10 cellular contexts compared by ENCODE assay signal in genomic region chr11:119376197-119376847, GRCh38. TPM values are rescaled to one million over a fixed set of nuclear protein-coding genes. Genes with fewer than 3 reads are reported as not detected.
DNase-seq lines count a peak whose midpoint lies in the region; ATAC-seq lines count a peak whose summit lies in the region.
"Had no signal": no experiment of that assay in that cellular context is flagged by ENCODE, and none has a peak within 500 bp of the region (broad histone marks: within the 10 kb centered on the region; RNA-seq: fewer than 3 reads in every experiment).

No MANE protein-coding gene starts in this region.

- H3K4me3 ChIP-seq in Karpas-422 (ENCODE audit: low read length) (no peak overlapping the region), adipocyte (ENCODE audit: low read length) (no peak overlapping the region), stomach smooth muscle (ENCODE audit: low read length in 2 of 2) (peak overlapping the region; percentile 17 to 59)

- H3K27ac ChIP-seq in Karpas-422 (ENCODE audit: low read length) (0 out of 2 replicates have a peak overlapping the region, but pooled peaks have one; percentile 13), stomach smooth muscle (ENCODE audit: low read length) (peak overlapping the region; percentile 98)

- H3K79me2 ChIP-seq in Karpas-422 (ENCODE audit: low read length): no peaks in the 10 kb centered on the region

- no peak overlapping the region for H3K9ac ChIP-seq in Karpas-422 (ENCODE audit: low read length)
- H3K9ac ChIP-seq in adipocyte (ENCODE audit: low read length): peak overlapping the region; percentile 7
- peak overlapping the region; percentile 60 to 76 for H3K9ac ChIP-seq in stomach smooth muscle (ENCODE audit: low read length in 2 of 2)

- DNase-seq in Karpas-422 (no peak), adipocyte (ENCODE audit: low read depth) (no peak), inferior parietal cortex (ENCODE audit: extremely low spot score) (peak; percentile 90), T1000 (lab: John Stamatoyannopoulos, UW) (no peak)

- H3K4me1 ChIP-seq in Karpas-422 (ENCODE audit: low read length) (peaks cover 87% of the 10 kb centered on the region), adipocyte (ENCODE audit: control insufficient read depth, insufficient read depth, low read length) (peaks cover 34% of the 10 kb centered on the region), stomach smooth muscle (ENCODE audit: control insufficient read depth, insufficient read depth, low read length) (peaks cover 69% of the 10 kb centered on the region)

- H3K9me2 ChIP-seq in Karpas-422 (replicated peaks; ENCODE audit: insufficient read depth, low read length): no peaks in the 10 kb centered on the region

- H3K27me3 ChIP-seq in Karpas-422 (ENCODE audit: low read length) (no peaks in the 10 kb centered on the region), adipocyte (replicated peaks; ENCODE audit: control insufficient read depth, insufficient read depth, low read length) (no peaks in the 10 kb centered on the region), stomach smooth muscle (ENCODE audit: control insufficient read depth in 1 of 2, insufficient read depth in 2 of 2, low read length in 2 of 2) (no peaks in the 10 kb centered on the region)

- no peak overlapping the region for H2AFZ ChIP-seq in Karpas-422 (ENCODE audit: low read length)

- ATAC-seq in GM18873 (IDR thresholded peaks at IDR 0.05; ENCODE audit: low FRiP score, unreplicated experiment) (no peak), HG02870 (IDR thresholded peaks at IDR 0.05; ENCODE audit: unreplicated experiment) (no peak), HG03457 (IDR thresholded peaks at IDR 0.05; ENCODE audit: unreplicated experiment) (no peak)
- ATAC-seq: stimulated activated effector memory CD8-positive, alpha-beta T cell treated with anti-CD3 and anti-CD28 coated beads, Interleukin-12 subunit alpha, Interleukin-12 subunit beta, amount 100 ng/mL, for 72 hours had no signal

- H3K36me3 ChIP-seq in Karpas-422 (ENCODE audit: insufficient read depth, low read length) (no peaks in the 10 kb centered on the region), adipocyte (ENCODE audit: control insufficient read depth, insufficient read depth, low read length, severe bottlenecking) (no peaks in the 10 kb centered on the region), stomach smooth muscle (ENCODE audit: control insufficient read depth in 2 of 2, insufficient read depth in 2 of 2, low read length in 2 of 2) (no peaks in the 10 kb centered on the region)

- H4K20me1 ChIP-seq in Karpas-422 (ENCODE audit: insufficient read depth, low read depth, low read length): no peaks in the 10 kb centered on the region

- H3K9me3 ChIP-seq in Karpas-422 (ENCODE audit: low read length) (no peaks in the 10 kb centered on the region), adipocyte (ENCODE audit: control insufficient read depth, low read length) (no peaks in the 10 kb centered on the region), stomach smooth muscle (ENCODE audit: control insufficient read depth in 2 of 2, low read length in 2 of 2) (no peaks in the 10 kb centered on the region)

- no peak overlapping the region for H3K4me2 ChIP-seq in Karpas-422 (ENCODE audit: low read depth, low read length, poor library complexity, severe bottlenecking)

RNA-seq across cellular contexts. Expression of gene USP2, which starts 5.2 kb away (rescaled TPM):
- 15.4 and 16.9 TPM in 2 replicates for total RNA-seq in Karpas-422 (2014; rRNA removed; shearing (Covaris generic); ENCODE audit: low replicate concordance)

RNA-seq across cellular contexts. Expression of gene MFRP, which starts 29.8 kb away (rescaled TPM):
- not detected in 2 replicates for total RNA-seq in Karpas-422 (2014; rRNA removed; shearing (Covaris generic); ENCODE audit: low replicate concordance)
- total RNA-seq: SK-MEL-5 had no signal

RNA-seq across cellular contexts. Expression of gene C1QTNF5, which starts 35.6 kb away (rescaled TPM):
- not detected in 2 replicates for total RNA-seq in Karpas-422 (2014; rRNA removed; shearing (Covaris generic); ENCODE audit: low replicate concordance)
- total RNA-seq: SK-MEL-5 had no signal

RNA-seq across cellular contexts. Expression of gene RNF26, which starts 42.0 kb away (rescaled TPM):
- total RNA-seq in Karpas-422 (2014; rRNA removed; shearing (Covaris generic); ENCODE audit: low replicate concordance): 3.9 and 8.8 TPM in 2 replicates

RNA-seq across cellular contexts. Expression of gene THY1, which starts 46.6 kb away (rescaled TPM):
- total RNA-seq in Karpas-422 (2014; rRNA removed; shearing (Covaris generic); ENCODE audit: low replicate concordance): not detected in 2 replicates

Comparison
In these comparisons a context has a peak if more than half of its experiments do, and no peak if none do; other contexts are left out.
1. H3K4me3 ChIP-seq: peak in stomach smooth muscle (2 of 2); none in Karpas-422 (single experiment) and adipocyte (single experiment).